17 cellular contexts compared by ENCODE assay signal in genomic region chr12:76766161-76766560, GRCh38. TPM values are rescaled to one million over a fixed set of nuclear protein-coding genes. Genes with fewer than 3 reads are reported as not detected.
DNase-seq lines count a peak whose midpoint lies in the region; ATAC-seq, FAIRE-seq and TF ChIP-seq lines count a peak whose summit lies in the region.
"Had no signal": no experiment of that assay in that cellular context is flagged by ENCODE, and none has a peak within 500 bp of the region (broad histone marks: within the 10 kb centered on the region; RNA-seq: fewer than 3 reads in every experiment).

No MANE protein-coding gene starts in this region.

- H2AFZ ChIP-seq in ACC112 (ENCODE audit: low read length, unreplicated experiment), result no peak overlapping the region

- H3K79me2 ChIP-seq in ACC112 (ENCODE audit: control insufficient read depth, insufficient read depth, low read length, unreplicated experiment), result peaks cover 63% of the 10 kb centered on the region

- FAIRE-seq in RCC 7860 (lab: Jason Lieb, UNC), result no peak

- POLR2A ChIA-PET in WTC11 (lab: Charles Lee), result no interaction called here
- POLR2A ChIA-PET in naive thymus-derived CD4-positive, alpha-beta T cell (lab: Charles Lee), result interaction anchor here (0.5 to 0.6 kb wide), 2 partner anchors 204 to 1513 kb away, joined by 3 read pairs; no protein-coding TSS in a partner anchor

- H3K9me3 Mint-ChIP-seq in WTC11, result no peaks in the 10 kb centered on the region
- no peaks in the 10 kb centered on the region for H3K9me3 Mint-ChIP-seq in naive thymus-derived CD4-positive, alpha-beta T cell
- H3K9me3 Mint-ChIP-seq: dendritic cell treated with granulocyte-macrophage colony-stimulating factor and Interleukin-4, amounts not matched to agents 40 ng/mL and 50 ng/mL, for 4 days; stimulated activated naive B cell treated with anti-CD40 and anti-IgM and Interleukin-4, amounts not matched to agents 10 μg/mL and 1 μg/mL and 100 μg/mL, for 72 hours had no signal

- CTCF ChIA-PET in WTC11 (lab: Charles Lee), result interaction anchor here (0.6 to 1.2 kb wide), 2 partner anchors 11 to 37 kb away, joined by 3 to 4 read pairs; no protein-coding TSS in a partner anchor
- CTCF ChIA-PET in naive thymus-derived CD4-positive, alpha-beta T cell (lab: Charles Lee), result interaction anchor here (0.6 to 1.5 kb wide), 3 partner anchors 24 to 351 kb away, joined by 4 read pairs; no protein-coding TSS in a partner anchor

- H3K9me3 ChIP-seq in naive thymus-derived CD4-positive, alpha-beta T cell (ENCODE audit: control insufficient read depth in 2 of 3, low read length in 3 of 3), result no peaks in the 10 kb centered on the region
- H3K9me3 ChIP-seq: HAP-1, MG63, prostate gland had no signal

- no peaks in the 10 kb centered on the region for H3K36me3 Mint-ChIP-seq in WTC11
- peaks cover 0 to 3% (median 0%) of the 10 kb centered on the region in 5 donors for H3K36me3 Mint-ChIP-seq in naive thymus-derived CD4-positive, alpha-beta T cell
- H3K36me3 Mint-ChIP-seq: stimulated activated naive B cell treated with anti-CD40 and anti-IgM and Interleukin-4, amounts not matched to agents 10 μg/mL and 1 μg/mL and 100 μg/mL, for 72 hours had no signal

- TF ChIP-seq CTCF in GM12865 (IDR thresholded peaks at IDR 0.05; ENCODE audit: insufficient read depth, low read depth, low read length, missing control alignments) (no peak), WTC11 (IDR thresholded peaks at IDR 0.05) (no peak)

- DNase-seq in GM12865 (ENCODE audit: low read depth) (peak; percentile 19), WTC11 (ENCODE audit: low spot score) (no peak), RCC 7860 (ENCODE audit: low spot score) (no peak), D341Med (ENCODE audit: low spot score) (no peak), GM03348 (ENCODE audit: low spot score) (no peak)
- DNase-seq in naive thymus-derived CD4-positive, alpha-beta T cell, result no peak
- DNase-seq: mesendoderm; MG63; OCI-M1; stimulated activated CD4-positive, alpha-beta T cell treated with anti-CD3 and anti-CD28 coated beads, Interleukin-2, amount 100 ng/mL, for 48 hours; stimulated activated naive B cell treated with anti-CD40 and anti-IgM and Interleukin-4, amounts not matched to agents 10 μg/mL and 1 μg/mL and 100 μg/mL, for 72 hours had no signal

- H3K27ac Mint-ChIP-seq in WTC11, result no peak overlapping the region
- peak overlapping the region in 1 of 9 donors; percentile 25 for H3K27ac Mint-ChIP-seq in naive thymus-derived CD4-positive, alpha-beta T cell

- peaks cover 38% of the 10 kb centered on the region for H3K4me1 Mint-ChIP-seq in WTC11
- peaks cover 26 to 66% (median 54%) of the 10 kb centered on the region in 7 donors for H3K4me1 Mint-ChIP-seq in naive thymus-derived CD4-positive, alpha-beta T cell

- no peak overlapping the region for H3K27ac ChIP-seq in ACC112 (ENCODE audit: low read depth, low read length)
- H3K27ac ChIP-seq in naive thymus-derived CD4-positive, alpha-beta T cell (ENCODE audit: low read depth, low read length), result no peak overlapping the region
- H3K27ac ChIP-seq: HL-60, prostate gland had no signal

- H3K36me3 ChIP-seq in ACC112 (ENCODE audit: insufficient read depth, low read length), result no peaks in the 10 kb centered on the region
- peaks cover 0 to 3% (median 0%) of the 10 kb centered on the region in 3 experiments for H3K36me3 ChIP-seq in naive thymus-derived CD4-positive, alpha-beta T cell (ENCODE audit: control insufficient read depth in 2 of 3, insufficient read depth in 3 of 3, low read length in 3 of 3)
- H3K36me3 ChIP-seq: HAP-1, MG63, prostate gland had no signal

- H3K4me3 ChIP-seq in ACC112 (ENCODE audit: low read depth, low read length) (peak overlapping the region; percentile 98; the same call in 1 of the 2 replicates), GM12865 (ENCODE audit: low read depth, low read length) (no peak overlapping the region)
- no peak overlapping the region for H3K4me3 ChIP-seq in naive thymus-derived CD4-positive, alpha-beta T cell (ENCODE audit: low read length)
- H3K4me3 ChIP-seq: HAP-1, prostate gland had no signal

- no peak for ATAC-seq in WTC11
- ATAC-seq in naive thymus-derived CD4-positive, alpha-beta T cell, result no peak
- ATAC-seq in HG03135 (IDR thresholded peaks at IDR 0.05; ENCODE audit: unreplicated experiment), result no peak
- ATAC-seq: stimulated activated naive B cell treated with anti-CD40 and anti-IgM and Interleukin-4, amounts not matched to agents 10 μg/mL and 1 μg/mL and 100 μg/mL, for 72 hours had no signal

- H3K27me3 ChIP-seq in ACC112 (ENCODE audit: insufficient read depth, low read length), result no peaks in the 10 kb centered on the region
- no peaks in the 10 kb centered on the region for H3K27me3 ChIP-seq in naive thymus-derived CD4-positive, alpha-beta T cell (ENCODE audit: control insufficient read depth in 2 of 2, insufficient read depth in 2 of 2, low read length in 2 of 2)
- H3K27me3 ChIP-seq: MG63 had no signal

- peaks cover 16% of the 10 kb centered on the region for H3K4me1 ChIP-seq in ACC112 (ENCODE audit: control insufficient read depth, insufficient read depth, low read length, unreplicated experiment)
- peaks cover 8 to 13% of the 10 kb centered on the region in 2 donors for H3K4me1 ChIP-seq in naive thymus-derived CD4-positive, alpha-beta T cell (ENCODE audit: control insufficient read depth in 2 of 2, insufficient read depth in 2 of 2, low read length in 2 of 2)
- H3K4me1 ChIP-seq: prostate gland had no signal

- intact Hi-C loops in naive thymus-derived CD4-positive, alpha-beta T cell (cut with micrococcal nuclease), result loop anchor here (10.0 kb wide), 1 partner anchor 1281 kb away; the partner anchor contains the start of gene GLIPR1 (in 2 of the 2)

- peak overlapping the region; percentile 97 for H3K4me3 Mint-ChIP-seq in WTC11
- peak overlapping the region; percentile 47 to 98 (median 96) for H3K4me3 Mint-ChIP-seq in naive thymus-derived CD4-positive, alpha-beta T cell

- H3K27me3 Mint-ChIP-seq in WTC11 (ENCODE audit: low read depth), result no peaks in the 10 kb centered on the region; the same call in 1 of the 2 replicates
- peaks cover 0 to 2% (median 0%) of the 10 kb centered on the region in 5 donors for H3K27me3 Mint-ChIP-seq in naive thymus-derived CD4-positive, alpha-beta T cell
- H3K27me3 Mint-ChIP-seq: dendritic cell treated with granulocyte-macrophage colony-stimulating factor and Interleukin-4, amounts not matched to agents 40 ng/mL and 50 ng/mL, for 4 days; stimulated activated naive B cell treated with anti-CD40 and anti-IgM and Interleukin-4, amounts not matched to agents 10 μg/mL and 1 μg/mL and 100 μg/mL, for 72 hours had no signal

TF ChIP-seq in WTC11, 78 proteins besides CTCF, POLR2A, EP300 and RAD21 (continues in another document):
- no peak for TF ChIP-seq SMAD3 (CRISPR knock-in tag; IDR thresholded peaks at IDR 0.05; ENCODE audit: borderline replicate concordance)
- TF ChIP-seq ZBTB21 (CRISPR knock-in tag; IDR thresholded peaks at IDR 0.05; ENCODE audit: borderline replicate concordance), result no peak
- no peak for TF ChIP-seq ESRRA (CRISPR knock-in tag; IDR thresholded peaks at IDR 0.05; ENCODE audit: borderline replicate concordance)
- no peak for TF ChIP-seq FOXP1 (CRISPR knock-in tag; IDR thresholded peaks at IDR 0.05; ENCODE audit: borderline replicate concordance)
- no peak for TF ChIP-seq GRHL2 (CRISPR knock-in tag; IDR thresholded peaks at IDR 0.05; ENCODE audit: insufficient replicate concordance, severe bottlenecking)
- no peak for TF ChIP-seq ZNF425 (CRISPR knock-in tag; conservative IDR thresholded peaks at IDR 0.05)
- no peak for TF ChIP-seq JAZF1 (CRISPR knock-in tag; IDR thresholded peaks at IDR 0.05)
- no peak for TF ChIP-seq MLX (CRISPR knock-in tag; IDR thresholded peaks at IDR 0.05)

RNA-seq across cellular contexts. Expression of gene ZDHHC17, which starts 2.2 kb away (rescaled TPM):
- total RNA-seq in WTC11 (2021), result 30.7 to 36.9 TPM (median 30.7 TPM) in 3 replicates
- total RNA-seq in naive thymus-derived CD4-positive, alpha-beta T cell, result 10 to 100 TPM; 27.3 to 60.9 (median 56.3) TPM
- polyA plus RNA-seq in naive thymus-derived CD4-positive, alpha-beta T cell, result 10 to 100 TPM; 12.4 to 13.0 TPM
